ENCODE assay signal across 7 cellular contexts in the genomic region with DNA sequence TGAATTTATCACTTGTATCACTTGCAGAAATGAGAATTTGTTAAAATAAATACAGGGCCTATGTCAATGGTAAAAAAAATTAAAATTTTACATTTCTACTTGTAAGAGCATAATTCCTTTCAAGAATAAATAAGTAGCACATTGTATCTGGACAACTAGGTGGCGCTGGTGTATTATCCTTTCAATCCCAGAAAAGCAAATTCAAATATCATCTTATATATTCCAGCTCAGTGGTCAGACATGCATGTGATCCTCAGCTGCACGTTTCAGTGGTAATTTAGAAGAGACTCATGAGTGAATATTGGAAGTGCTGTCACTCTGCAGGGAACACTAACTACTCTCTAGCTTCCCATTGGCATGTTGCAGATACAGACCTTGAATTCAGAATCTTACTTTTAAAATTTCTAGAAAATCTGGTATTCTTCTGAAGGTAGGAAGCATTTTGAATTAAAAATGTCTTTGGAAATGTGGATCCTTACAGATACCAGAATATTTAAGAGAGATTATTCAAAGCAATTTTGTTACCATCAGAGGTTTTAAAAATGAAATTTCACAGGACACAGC.
DNase-seq lines count a peak whose midpoint lies in the region; ATAC-seq, FAIRE-seq and TF ChIP-seq lines count a peak whose summit lies in the region.

No MANE protein-coding gene starts in this region.

- no peak overlapping the region for H3K4me2 ChIP-seq in SK-N-SH

- TF ChIP-seq EP300 in SK-N-SH (IDR thresholded peaks at IDR 0.05; ENCODE audit: borderline replicate concordance in 1 of 2, low read depth in 1 of 2, low read length in 1 of 2), result no peak

- no peak overlapping the region for H3K27ac ChIP-seq in SK-N-SH (ENCODE audit: low read depth in 2 of 2, low read length in 1 of 2)

- H3K27me3 ChIP-seq in SK-N-SH (ENCODE audit: insufficient read depth), result no peaks in the 10 kb centered on the region

- CTCF ChIA-PET in SK-N-SH (lab: Yijun Ruan, JAX), result interaction anchor here (0.6 to 4.8 kb wide), 33 partner anchors 9 to 721 kb away, joined by 3 to 47 read pairs (median 4); no protein-coding TSS in a partner anchor

- H3K36me3 ChIP-seq in SK-N-SH (replicated peaks in 1 of 2; ENCODE audit: control insufficient read depth in 1 of 2, insufficient read depth in 2 of 2, low read length in 1 of 2), result no peaks in the 10 kb centered on the region

- POLR2A ChIA-PET in SK-N-SH (lab: Yijun Ruan, JAX), result interaction anchor here (1.2 kb wide), 1 partner anchor 132 kb away, joined by 3 read pairs; no protein-coding TSS in a partner anchor

- peak; percentile 53 for DNase-seq in GM12865 (ENCODE audit: low read depth)
- peak; percentile 66 for DNase-seq in NCI-H1417 treated with DMSO at 0.1 percent for 48 hours (lab: John Stamatoyannopoulos, UW)
- DNase-seq in SK-N-SH, result peak; percentile 51
- DNase-seq in frontal cortex (ENCODE audit: low spot score in 2 of 2), result peak in 1 of 2 donors; percentile 22
- peak; percentile 56 for DNase-seq in stromal cell of bone marrow (ENCODE audit: low read depth)

- no peak overlapping the region for H2AFZ ChIP-seq in SK-N-SH (ENCODE audit: low read depth)

- no peak overlapping the region for H3K4me3 ChIP-seq in GM12865 (ENCODE audit: low read depth, low read length)
- no peak overlapping the region for H3K4me3 ChIP-seq in SK-N-SH (ENCODE audit: low read depth in 2 of 2, low read length in 1 of 2)

- H3K4me1 ChIP-seq in SK-N-SH (ENCODE audit: control insufficient read depth in 1 of 2, insufficient read depth in 2 of 2, low read depth in 1 of 2, low read length in 1 of 2), result peaks cover 0 to 8% of the 10 kb centered on the region in 2 experiments; a peak in 1 of 4 replicates

- TF ChIP-seq CTCF in GM12865 (IDR thresholded peaks at IDR 0.05; ENCODE audit: insufficient read depth, low read depth, low read length, missing control alignments), result peak; percentile 52
- TF ChIP-seq CTCF in SK-N-SH (IDR thresholded peaks at IDR 0.05), result peak; percentile 82

- no peaks in the 10 kb centered on the region for H3K9me3 ChIP-seq in SK-N-SH

- no peaks in the 10 kb centered on the region for H4K20me1 ChIP-seq in SK-N-SH (ENCODE audit: insufficient read depth)

- H3K9me2 ChIP-seq in SK-N-SH, result no peaks in the 10 kb centered on the region

- TF ChIP-seq RAD21 in SK-N-SH (IDR thresholded peaks at IDR 0.05; ENCODE audit: low read length), result peak; percentile 93

- 0% methylated on average over 2 of the region's 2 CpGs for WGBS in SK-N-SH (ENCODE audit: low lambda C conversion rate)

- ATAC-seq in GM19328 (IDR thresholded peaks at IDR 0.05; ENCODE audit: unreplicated experiment), result no peak
- ATAC-seq in GM21619 (IDR thresholded peaks at IDR 0.05; ENCODE audit: unreplicated experiment), result no peak

- H3K79me2 ChIP-seq in SK-N-SH (ENCODE audit: insufficient read depth), result no peaks in the 10 kb centered on the region

- peak; percentile 88 for FAIRE-seq in frontal cortex (lab: Jason Lieb, UNC)

- no peak overlapping the region for H3K9ac ChIP-seq in SK-N-SH

- no peaks in the 10 kb centered on the region for H3F3A ChIP-seq in SK-N-SH (replicated peaks; ENCODE audit: insufficient read depth)

TF ChIP-seq in SK-N-SH, 30 proteins besides CTCF, POLR2A, EP300 and RAD21:
- TF ChIP-seq MEF2A (IDR thresholded peaks at IDR 0.05; ENCODE audit: borderline replicate concordance, low read depth) (no peak), TCF12 (IDR thresholded peaks at IDR 0.05) (no peak), FOXM1 (IDR thresholded peaks at IDR 0.05; ENCODE audit: low read depth) (no peak), ZBTB33 (IDR thresholded peaks at IDR 0.05; ENCODE audit: borderline replicate concordance, low read depth) (no peak), USF2 (IDR thresholded peaks at IDR 0.05; ENCODE audit: borderline replicate concordance, low read depth, low read length) (no peak), MXI1 (IDR thresholded peaks at IDR 0.05; ENCODE audit: low read depth, low read length) (peak; percentile 50; the same call in 1 of the 2 replicates), CHD2 (IDR thresholded peaks at IDR 0.05; ENCODE audit: low read length, partially characterized antibody) (no peak), YY1 (IDR thresholded peaks at IDR 0.05; ENCODE audit: low read depth) (no peak), SMC3 (IDR thresholded peaks at IDR 0.05; ENCODE audit: low read depth, low read length) (peak; percentile 60; the same call in 1 of the 2 replicates), POLR2AphosphoS5 (IDR thresholded peaks at IDR 0.05; ENCODE audit: low read depth, low read length) (no peak), RCOR1 (IDR thresholded peaks at IDR 0.05; ENCODE audit: low read length) (no peak), GABPA (IDR thresholded peaks at IDR 0.05; ENCODE audit: low read depth) (no peak), GATA2 (CRISPR knock-in tag; IDR thresholded peaks at IDR 0.05) (no peak), ELF1 (IDR thresholded peaks at IDR 0.05) (no peak), EZH2phosphoT487 (IDR thresholded peaks at IDR 0.05; ENCODE audit: borderline replicate concordance, low read depth) (no peak), REST (IDR thresholded peaks at IDR 0.05; ENCODE audit: low read depth, low read length) (no peak)
- TF ChIP-seq, protein P1, sequence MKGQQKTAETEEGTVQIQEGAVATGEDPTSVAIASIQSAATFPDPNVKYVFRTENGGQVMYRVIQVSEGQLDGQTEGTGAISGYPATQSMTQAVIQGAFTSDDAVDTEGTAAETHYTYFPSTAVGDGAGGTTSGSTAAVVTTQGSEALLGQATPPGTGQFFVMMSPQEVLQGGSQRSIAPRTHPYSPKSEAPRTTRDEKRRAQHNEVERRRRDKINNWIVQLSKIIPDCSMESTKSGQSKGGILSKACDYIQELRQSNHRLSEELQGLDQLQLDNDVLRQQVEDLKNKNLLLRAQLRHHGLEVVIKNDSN (IDR thresholded peaks at IDR 0.05; ENCODE audit: borderline replicate concordance, low read depth), result no peak
- TF ChIP-seq, protein P2, sequence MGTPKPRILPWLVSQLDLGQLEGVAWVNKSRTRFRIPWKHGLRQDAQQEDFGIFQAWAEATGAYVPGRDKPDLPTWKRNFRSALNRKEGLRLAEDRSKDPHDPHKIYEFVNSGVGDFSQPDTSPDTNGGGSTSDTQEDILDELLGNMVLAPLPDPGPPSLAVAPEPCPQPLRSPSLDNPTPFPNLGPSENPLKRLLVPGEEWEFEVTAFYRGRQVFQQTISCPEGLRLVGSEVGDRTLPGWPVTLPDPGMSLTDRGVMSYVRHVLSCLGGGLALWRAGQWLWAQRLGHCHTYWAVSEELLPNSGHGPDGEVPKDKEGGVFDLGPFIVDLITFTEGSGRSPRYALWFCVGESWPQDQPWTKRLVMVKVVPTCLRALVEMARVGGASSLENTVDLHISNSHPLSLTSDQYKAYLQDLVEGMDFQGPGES (IDR thresholded peaks at IDR 0.05; ENCODE audit: low read depth, low read length), result no peak
TF ChIP-seq in SK-N-SH: peak in this region for 2.
